In genomic region chr1:156115514-156116374, GRCh38 we compare ENCODE assay signal across 8 cellular contexts. TPM values are rescaled to one million over a fixed set of nuclear protein-coding genes. Genes with fewer than 3 reads are reported as not detected.
A peak's percentile ranks its signal among the peaks of the same experiment; 100 is the strongest.
DNase-seq lines count a peak whose midpoint lies in the region; ATAC-seq and TF ChIP-seq lines count a peak whose summit lies in the region.

No MANE protein-coding gene starts in this region.

- H3K4me1 ChIP-seq in esophagus (ENCODE audit: control insufficient read depth in 2 of 2, insufficient read depth in 2 of 2, low read length in 1 of 2) (peaks cover 0 to 19% of the 10 kb centered on the region in 2 donors), mucosa of stomach (ENCODE audit: control insufficient read depth, insufficient read depth, low read length) (peaks cover 35% of the 10 kb centered on the region)

- 4 to 7% methylated on average over 19 of the region's 19 CpGs for WGBS in esophagus, 2 donors

- H3K9me3 ChIP-seq in esophagus (ENCODE audit: control insufficient read depth in 2 of 2, insufficient read depth in 1 of 2, low read depth in 1 of 2, low read length in 1 of 2) (no peaks in the 10 kb centered on the region), mucosa of stomach (ENCODE audit: control insufficient read depth, low read length) (no peaks in the 10 kb centered on the region)

- H3K9ac ChIP-seq in mucosa of stomach (ENCODE audit: low read length) = peak overlapping the region; percentile 96

- no peak for TF ChIP-seq CTCF in GM12875 (IDR thresholded peaks at IDR 0.05; ENCODE audit: borderline replicate concordance, insufficient read depth, low read depth, low read length)

- H3K36me3 ChIP-seq in esophagus (ENCODE audit: control insufficient read depth in 2 of 2, insufficient read depth in 2 of 2, low read length in 1 of 2) (no peaks in the 10 kb centered on the region), mucosa of stomach (ENCODE audit: control insufficient read depth, insufficient read depth, low read length) (no peaks in the 10 kb centered on the region)

- DNase-seq in A172 (ENCODE audit: low spot score) = peak; percentile 92
- peak; percentile 23 for DNase-seq in T-helper 9 cell
- no peak for DNase-seq in NCI-H1436 (lab: John Stamatoyannopoulos, UW)
- DNase-seq in cerebellar cortex (ENCODE audit: low spot score) = no peak

- peak overlapping the region; percentile 83 for H3K4me3 ChIP-seq in GM12875 (ENCODE audit: low read depth, low read length)
- peak overlapping the region; percentile 95 to 97 for H3K4me3 ChIP-seq in esophagus (ENCODE audit: low read depth in 1 of 2, low read length in 2 of 2)
- peak overlapping the region; percentile 99 for H3K4me3 ChIP-seq in mucosa of stomach (ENCODE audit: low read length)

- H3K27ac ChIP-seq in esophagus (ENCODE audit: low read depth in 2 of 2, low read length in 1 of 2) = peak overlapping the region; percentile 95 to 99

- no peak for ATAC-seq in HG03159 (IDR thresholded peaks at IDR 0.05; ENCODE audit: unreplicated experiment)

- H3K27me3 ChIP-seq in esophagus (ENCODE audit: control insufficient read depth in 1 of 2, insufficient read depth in 2 of 2, low read length in 2 of 2) = no peaks in the 10 kb centered on the region
- H3K27me3 ChIP-seq in mucosa of stomach (ENCODE audit: control insufficient read depth, insufficient read depth, low read length) = no peaks in the 10 kb centered on the region

RNA-seq across cellular contexts. Expression of gene LMNA, which starts 1.2 kb away (rescaled TPM):
- 1,695 and 2,065 TPM in 2 replicates for total RNA-seq in A172 (2014; rRNA removed; shearing (Covaris generic))
- polyA plus RNA-seq in esophagus = 100 to 1,000 TPM; 183 to 230 TPM

RNA-seq across cellular contexts. Expression of gene MEX3A, which starts 33.5 kb away (rescaled TPM):
- total RNA-seq in A172 (2014; rRNA removed; shearing (Covaris generic)) = 11.2 and 12.5 TPM in 2 replicates
- under 1 TPM; 0.36 to 0.59 TPM for polyA plus RNA-seq in esophagus

RNA-seq across cellular contexts. Expression of gene SEMA4A, which starts 37.6 kb away (rescaled TPM):
- total RNA-seq in A172 (2014; rRNA removed; shearing (Covaris generic)) = 0.31 TPM in 1 of 2 replicates, not detected in the other
- 10 to 100 TPM; 23.8 to 24.9 TPM for polyA plus RNA-seq in esophagus

RNA-seq across cellular contexts. Expression of gene RAB25, which starts 54.8 kb away (rescaled TPM):
- 0.12 TPM in 1 of 2 replicates, not detected in the other for total RNA-seq in A172 (2014; rRNA removed; shearing (Covaris generic))
- 100 to 1,000 TPM; 470 to 576 TPM for polyA plus RNA-seq in esophagus

Comparison
In these comparisons a context has a peak if more than half of its experiments do, and no peak if none do; other contexts are left out.
1. DNase-seq: peak in A172 (single experiment) and T-helper 9 cell (single experiment); none in NCI-H1436 (single experiment) and cerebellar cortex (single experiment).
2. Peak in every context shown above with its lines, with median percentiles within 50 percentile points of each other: H3K4me3 ChIP-seq.